22 cellular contexts compared by ENCODE assay signal in genomic region chr17:44113868-44114840, GRCh38. TPM values are rescaled to one million over a fixed set of nuclear protein-coding genes. Genes with fewer than 3 reads are reported as not detected.
DNase-seq lines count a peak whose midpoint lies in the region; ATAC-seq and TF ChIP-seq lines count a peak whose summit lies in the region.
"Had no signal": no experiment of that assay in that cellular context is flagged by ENCODE, and none has a peak within 500 bp of the region (broad histone marks: within the 10 kb centered on the region; RNA-seq: fewer than 3 reads in every experiment).

No MANE protein-coding gene starts in this region.

- H3K4me1 Mint-ChIP-seq in endodermal cell, result peaks cover 19% of the 10 kb centered on the region

- intact Hi-C loops in heart right ventricle (cut with DNase I) (loop anchor here in 7 of 10 donors (2.0 to 10.0 kb wide), 5 partner anchors 17 to 169 kb away; partner anchors contain the start of genes G6PC3 (in 4 of the 7), PPY (in 1 of the 7) and TMEM101 (in 1 of the 7)), left ventricle myocardium superior (cut with micrococcal nuclease) (no loop called here), ovary (cut with DNase I) (loop anchor here in 2 of 4 donors (2.0 to 5.0 kb wide), 2 partner anchors 39 to 47 kb away; partner anchors contain the start of gene LSM12 (in 1 of the 2)), vagina (cut with DNase I) (no loop called here)

- ATAC-seq in heart right ventricle, result no peak
- no peak for ATAC-seq in left ventricle myocardium superior
- no peak for ATAC-seq in GM21619 (IDR thresholded peaks at IDR 0.05; ENCODE audit: unreplicated experiment)
- ATAC-seq: A549; activated CD8-positive, alpha-beta T cell treated with anti-CD3 and anti-CD28 coated beads for 36 hours; activated naive CD4-positive, alpha-beta T cell treated with anti-CD3 and anti-CD28 coated beads, Interleukin-2, amount 50 U/mL, for 72 hours had no signal

- H3K27ac ChIP-seq in heart right ventricle, result peak overlapping the region in 8 of 10 donors; percentile 8 to 98 (median 92)
- no peak overlapping the region for H3K27ac ChIP-seq in endodermal cell (ENCODE audit: low read depth, low read length)
- peak overlapping the region; percentile 40 to 52 for H3K27ac ChIP-seq in ovary
- H3K27ac ChIP-seq in vagina, result peak overlapping the region; percentile 96
- H3K27ac ChIP-seq: A549, C4-2B had no signal

- WGBS in heart right ventricle, 2 donors, result 73 to 80% methylated on average over 9 of the region's 9 CpGs
- 91 to 95% methylated on average over 5 to 8 of the region's 9 CpGs for WGBS in endodermal cell (ENCODE audit: insufficient coverage in 1 of 2, insufficient read length in 1 of 2), 2 experiments
- WGBS in ovary, 3 donors, result 76 to 84% (median 84%) methylated on average over 9 of the region's 9 CpGs

- TF ChIP-seq POLR2A in ovary (IDR thresholded peaks at IDR 0.05) (no peak), vagina (IDR thresholded peaks at IDR 0.05) (no peak)

- no peaks in the 10 kb centered on the region for H3K9me3 ChIP-seq in heart right ventricle
- H3K9me3 ChIP-seq in endodermal cell (ENCODE audit: control insufficient read depth, low read length), result no peaks in the 10 kb centered on the region
- H3K9me3 ChIP-seq in ovary, result no peaks in the 10 kb centered on the region
- no peaks in the 10 kb centered on the region for H3K9me3 ChIP-seq in vagina
- H3K9me3 ChIP-seq: A549, HAP-1, upper lobe of left lung had no signal

- H3K9me3 Mint-ChIP-seq in endodermal cell, result no peaks in the 10 kb centered on the region
- H3K9me3 Mint-ChIP-seq: activated B cell treated with CpG ODN at 0.5 μM for 24 hours; activated CD8-positive, alpha-beta T cell treated with anti-CD3 and anti-CD28 coated beads for 36 hours; activated naive CD4-positive, alpha-beta T cell treated with anti-CD3 and anti-CD28 coated beads, Interleukin-2, amount 50 U/mL, for 72 hours; activated T-cell treated with anti-CD3 and anti-CD28 coated beads, Interleukin-2, amount 50 U/mL, for 24 hours; dendritic cell treated with granulocyte-macrophage colony-stimulating factor and Interleukin-4, amounts not matched to agents 40 ng/mL and 50 ng/mL, for 4 days had no signal

- H3K36me3 ChIP-seq in heart right ventricle (peaks cover 0 to 46% (median 9%) of the 10 kb centered on the region in 9 donors), endodermal cell (ENCODE audit: control insufficient read depth, insufficient read depth, low read length) (peaks cover 24% of the 10 kb centered on the region), ovary (no peaks in the 10 kb centered on the region), vagina (peaks cover 0 to 29% of the 10 kb centered on the region in 2 donors)
- H3K36me3 ChIP-seq: HAP-1 had no signal

- no peak for TF ChIP-seq EP300 in ovary (IDR thresholded peaks at IDR 0.05)

- H3K4me1 ChIP-seq in heart right ventricle (peaks cover 51 to 98% (median 79%) of the 10 kb centered on the region in 9 donors), endodermal cell (ENCODE audit: control insufficient read depth, insufficient read depth, low read length) (peaks cover 16% of the 10 kb centered on the region), ovary (ENCODE audit: insufficient read depth) (peaks cover 31% of the 10 kb centered on the region), vagina (peaks cover 90% of the 10 kb centered on the region)

- H3K4me3 ChIP-seq in heart right ventricle, result no peak overlapping the region
- no peak overlapping the region for H3K4me3 ChIP-seq in endodermal cell (ENCODE audit: low read length)
- H3K4me3 ChIP-seq in ovary, result no peak overlapping the region
- H3K4me3 ChIP-seq in vagina, result no peak overlapping the region
- H3K4me3 ChIP-seq: A549, HAP-1, upper lobe of left lung had no signal

- H3K9ac ChIP-seq in endodermal cell (ENCODE audit: extremely low read depth, low read length, poor library complexity, severe bottlenecking), result no peak overlapping the region

- no peak overlapping the region for H3K4me3 Mint-ChIP-seq in endodermal cell
- H3K4me3 Mint-ChIP-seq: activated B cell treated with CpG ODN at 0.5 μM for 24 hours; activated CD8-positive, alpha-beta T cell treated with anti-CD3 and anti-CD28 coated beads for 36 hours; activated T-cell treated with anti-CD3 and anti-CD28 coated beads, Interleukin-2, amount 50 U/mL, for 24 hours; dendritic cell treated with granulocyte-macrophage colony-stimulating factor and Interleukin-4, amounts not matched to agents 40 ng/mL and 50 ng/mL, for 4 days had no signal

- H3K27ac Mint-ChIP-seq in endodermal cell, result peak overlapping the region; percentile 4
- H3K27ac Mint-ChIP-seq: activated B cell treated with CpG ODN at 0.5 μM for 24 hours; activated CD8-positive, alpha-beta T cell treated with anti-CD3 and anti-CD28 coated beads for 36 hours; activated T-cell treated with anti-CD3 and anti-CD28 coated beads, Interleukin-2, amount 50 U/mL, for 24 hours; dendritic cell treated with granulocyte-macrophage colony-stimulating factor and Interleukin-4, amounts not matched to agents 40 ng/mL and 50 ng/mL, for 4 days had no signal

- DNase-seq in heart right ventricle, result no peak
- no peak for DNase-seq in left ventricle myocardium superior
- DNase-seq in endodermal cell, result peak; percentile 44
- no peak for DNase-seq in ovary
- no peak for DNase-seq in vagina (ENCODE audit: extremely low spot score in 2 of 2)
- DNase-seq in stimulated activated CD4-positive, alpha-beta T cell treated with anti-CD3 and anti-CD28 coated beads, Interleukin-2, amount 100 ng/mL, for 24 hours, result no peak
- no peak for DNase-seq in NCI-H1105 treated with DMSO at 0.1 percent for 48 hours (lab: John Stamatoyannopoulos, UW)
- DNase-seq: activated B cell treated with CpG ODN at 0.5 μM for 24 hours; activated CD8-positive, alpha-beta T cell treated with anti-CD3 and anti-CD28 coated beads for 36 hours; activated T-cell treated with anti-CD3 and anti-CD28 coated beads, Interleukin-2, amount 50 U/mL, for 24 hours; foreskin melanocyte; NCI-H1436; stimulated activated CD4-positive, alpha-beta T cell treated with anti-CD3 and anti-CD28 coated beads, Interleukin-15, amount 100 ng/mL, for 24 hours; T-helper 9 cell; upper lobe of left lung had no signal

- H3K36me3 Mint-ChIP-seq in endodermal cell (ENCODE audit: low read depth), result peaks cover 15% of the 10 kb centered on the region
- H3K36me3 Mint-ChIP-seq: activated naive CD4-positive, alpha-beta T cell treated with anti-CD3 and anti-CD28 coated beads, Interleukin-2, amount 50 U/mL, for 72 hours had no signal

- H3K27me3 ChIP-seq in heart right ventricle, result no peaks in the 10 kb centered on the region
- H3K27me3 ChIP-seq in endodermal cell (ENCODE audit: control insufficient read depth, insufficient read depth, low read length, poor library complexity, severe bottlenecking), result no peaks in the 10 kb centered on the region
- no peaks in the 10 kb centered on the region for H3K27me3 ChIP-seq in ovary
- no peaks in the 10 kb centered on the region for H3K27me3 ChIP-seq in vagina
- H3K27me3 ChIP-seq: upper lobe of left lung had no signal

- TF ChIP-seq CTCF in heart right ventricle (IDR thresholded peaks at IDR 0.05) (no peak), endodermal cell (conservative IDR thresholded peaks at IDR 0.05) (no peak), ovary (IDR thresholded peaks at IDR 0.05) (no peak), vagina (IDR thresholded peaks at IDR 0.05) (no peak)

- H3K27me3 Mint-ChIP-seq in endodermal cell (ENCODE audit: insufficient read depth), result no peaks in the 10 kb centered on the region
- H3K27me3 Mint-ChIP-seq: activated B cell treated with CpG ODN at 0.5 μM for 24 hours; activated CD8-positive, alpha-beta T cell treated with anti-CD3 and anti-CD28 coated beads for 36 hours; activated T-cell treated with anti-CD3 and anti-CD28 coated beads, Interleukin-2, amount 50 U/mL, for 24 hours; dendritic cell treated with granulocyte-macrophage colony-stimulating factor and Interleukin-4, amounts not matched to agents 40 ng/mL and 50 ng/mL, for 4 days had no signal

RNA-seq across cellular contexts. Expression of gene HDAC5, which starts 9.3 kb away (rescaled TPM):
- total RNA-seq in heart right ventricle, result 10 to 100 TPM; 55.2 to 85.4 (median 68.3) TPM
- polyA plus RNA-seq in heart right ventricle, result 10 to 100 TPM; 56.3 to 63.7 TPM
- total RNA-seq in left ventricle myocardium superior, result 81.4 TPM
- total RNA-seq in endodermal cell, result 10 to 100 TPM; 36.9 to 64.6 TPM
- polyA plus RNA-seq in endodermal cell (2013, experiment 1 of 2), result 55.7 TPM
- polyA plus RNA-seq in endodermal cell (2013, experiment 2 of 2), result 57.7 TPM
- total RNA-seq in ovary, result 10 to 100 TPM; 35.1 to 97.6 (median 67.2) TPM
- 10 to 100 TPM; 11.4 to 75.8 TPM for polyA plus RNA-seq in ovary
- 86.9 TPM for total RNA-seq in vagina

RNA-seq across cellular contexts. Expression of gene HROB, which starts 27.6 kb away (rescaled TPM):
- 1 to 10 TPM in 4 of 10 donors, under 1 TPM in 6; 0.49 to 1.9 (median 0.74) TPM for total RNA-seq in heart right ventricle
- under 1 TPM; 0.28 to 0.37 TPM for polyA plus RNA-seq in heart right ventricle
- total RNA-seq in left ventricle myocardium superior, result 1.5 TPM
- 10 to 100 TPM; 20.9 to 23.4 TPM for total RNA-seq in endodermal cell
- polyA plus RNA-seq in endodermal cell (2013, experiment 1 of 2), result 10.5 TPM
- polyA plus RNA-seq in endodermal cell (2013, experiment 2 of 2), result 12.0 TPM
- total RNA-seq in ovary, result 1 to 10 TPM in 3 of 7 donors, under 1 TPM in 4; 0.86 to 6.3 (median 0.97) TPM
- polyA plus RNA-seq in ovary, result 1 to 10 TPM; 1.0 TPM
- total RNA-seq in vagina, result 2.0 TPM

RNA-seq across cellular contexts. Expression of gene G6PC3, which starts 43.6 kb away (rescaled TPM):
- total RNA-seq in heart right ventricle (10 to 100 TPM; 28.9 to 47.3 (median 32.9) TPM), left ventricle myocardium superior (26.3 TPM), endodermal cell (100 to 1,000 TPM in 1 of 2 donors, 10 to 100 TPM in 1; 88.8 to 129 TPM), ovary (10 to 100 TPM; 14.4 to 56.7 (median 36.2) TPM), vagina (44.0 TPM)
- polyA plus RNA-seq in heart right ventricle (100 to 1,000 TPM in 1 of 2 donors, 10 to 100 TPM in 1; 78.0 to 114 TPM), ovary (10 to 100 TPM; 37.1 to 49.1 TPM)
- polyA plus RNA-seq in endodermal cell (2013, experiment 1 of 2), result 107 TPM
- polyA plus RNA-seq in endodermal cell (2013, experiment 2 of 2), result 101 TPM

RNA-seq across cellular contexts. Expression of gene LSM12, which starts 47.7 kb away (rescaled TPM):
- total RNA-seq in heart right ventricle, result 10 to 100 TPM; 37.9 to 60.7 (median 43.8) TPM
- 10 to 100 TPM; 25.2 to 41.7 TPM for polyA plus RNA-seq in heart right ventricle
- total RNA-seq in left ventricle myocardium superior, result 58.2 TPM
- 100 to 1,000 TPM in 1 of 2 donors, 10 to 100 TPM in 1; 97.7 to 102 TPM for total RNA-seq in endodermal cell
- polyA plus RNA-seq in endodermal cell (2013, experiment 1 of 2), result 59.9 TPM
- 53.1 TPM for polyA plus RNA-seq in endodermal cell (2013, experiment 2 of 2)
- 10 to 100 TPM; 21.3 to 54.6 (median 37.1) TPM for total RNA-seq in ovary
- polyA plus RNA-seq in ovary, result 10 to 100 TPM; 17.1 to 29.2 TPM
- 27.3 TPM for total RNA-seq in vagina

RNA-seq across cellular contexts. Expression of gene ASB16, which starts 56.4 kb away (rescaled TPM):
- total RNA-seq in heart right ventricle, result 10 to 100 TPM; 12.4 to 16.4 (median 13.6) TPM
- polyA plus RNA-seq in heart right ventricle, result 1 to 10 TPM in 1 of 2 donors, under 1 TPM in 1; 0.64 to 6.5 TPM
- 17.0 TPM for total RNA-seq in left ventricle myocardium superior
- under 1 TPM in 1 of 2 donors, not detected in 1; 0.53 TPM for total RNA-seq in endodermal cell
- not detected for polyA plus RNA-seq in endodermal cell (2013, experiment 1 of 2)
- polyA plus RNA-seq in endodermal cell (2013, experiment 2 of 2), result 0.33 TPM
- 1 to 10 TPM in 3 of 7 donors, under 1 TPM in 3, not detected in 1; 0.24 to 1.8 (median 0.98) TPM for total RNA-seq in ovary
- polyA plus RNA-seq in ovary, result 1 to 10 TPM in 1 of 2 donors, under 1 TPM in 1; 0.10 to 1.3 TPM
- not detected for total RNA-seq in vagina
- total RNA-seq: activated B cell treated with CpG ODN at 0.5 μM for 24 hours, mononuclear cell had no signal

Comparison
In these comparisons a context has a peak if more than half of its experiments do, and no peak if none do; other contexts are left out.
1. intact Hi-C loops: an anchor here in heart right ventricle (2.0 to 10.0 kb wide); none called in left ventricle myocardium superior and vagina.